31 cellular contexts compared by ENCODE assay signal in the genomic region with DNA sequence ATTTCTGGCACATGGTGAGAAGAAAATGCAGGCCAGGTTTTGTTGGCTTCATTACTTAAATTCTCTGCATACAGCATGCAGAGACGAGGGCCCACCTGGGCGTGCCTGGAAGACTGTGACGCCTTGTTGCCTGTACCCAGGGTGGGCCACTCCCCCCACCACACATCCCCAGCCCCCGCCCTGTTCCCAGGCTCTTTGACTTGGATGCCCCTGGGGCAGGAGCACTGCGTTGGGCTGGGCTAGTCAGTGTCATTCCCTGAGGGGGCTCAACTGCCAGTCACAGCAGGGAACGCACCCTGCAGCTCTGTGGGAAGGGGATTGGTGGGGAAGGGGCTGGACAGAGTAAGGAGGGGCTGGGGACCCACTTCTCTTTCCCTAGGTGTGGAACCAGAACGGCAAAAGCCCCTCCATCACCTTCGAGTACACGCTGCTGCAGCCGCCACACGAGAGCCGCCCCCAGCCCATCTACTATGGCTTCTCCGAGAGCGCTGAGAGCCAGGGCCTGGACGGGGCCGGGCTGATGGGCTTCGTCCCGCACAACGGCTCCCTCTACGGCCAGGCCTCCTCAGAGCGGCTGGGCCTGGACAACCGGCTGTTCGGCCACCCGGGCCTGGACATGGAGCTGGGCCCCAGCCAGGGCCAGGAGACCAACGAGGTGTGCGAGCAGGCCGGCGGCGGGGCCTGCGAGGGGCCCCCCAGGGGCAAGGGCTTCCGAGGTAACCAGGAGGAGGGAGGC. TPM values are rescaled to one million over a fixed set of nuclear protein-coding genes. Genes with fewer than 3 reads are reported as not detected.
"Had no signal": no experiment of that assay in that cellular context is flagged by ENCODE, and none has a peak within 500 bp of the region (broad histone marks: within the 10 kb centered on the region; RNA-seq: fewer than 3 reads in every experiment).

No MANE protein-coding gene starts in this region.

- H3K27ac ChIP-seq: breast epithelium, Peyer's patch, RWPE1, SJCRH30 had no signal

- H3K9me3 Mint-ChIP-seq: activated CD4-positive, alpha-beta T cell treated with anti-CD3 and anti-CD28 coated beads, Interleukin-2, amount 10 ng/mL, durations not matched to agents 24 days and 14 days; activated naive CD4-positive, alpha-beta T cell treated with anti-CD3 and anti-CD28 coated beads, Interleukin-2, amount 50 U/mL, for 24 hours; activated T-cell treated with anti-CD3 and anti-CD28 coated beads, Interleukin-2, amount 50 U/mL, for 24 hours; activated T-helper 1 cell treated with anti-CD3 and anti-CD28 coated beads, Interleukin-12 subunit alpha, Interleukin-12 subunit beta, Interleukin-2, Interleukin-4 antibody, amounts not matched to agents 30 ng/mL and 10 ng/mL and 1 ng/mL, durations not matched to agents 14 hours and 24 hours and 36 hours had no signal

- H3K4me3 ChIP-seq: breast epithelium, Peyer's patch, SJCRH30 had no signal

- H3K36me3 ChIP-seq: breast epithelium, Peyer's patch, SJCRH30 had no signal

- H3K27me3 Mint-ChIP-seq: activated CD4-positive, alpha-beta T cell treated with anti-CD3 and anti-CD28 coated beads, Interleukin-2, amount 10 ng/mL, durations not matched to agents 24 days and 14 days; activated naive CD4-positive, alpha-beta T cell treated with anti-CD3 and anti-CD28 coated beads, Interleukin-2, amount 50 U/mL, for 24 hours had no signal

- H3K4me3 Mint-ChIP-seq: activated CD4-positive, alpha-beta T cell treated with anti-CD3 and anti-CD28 coated beads, Interleukin-2, amount 10 ng/mL, durations not matched to agents 24 days and 14 days; activated CD8-positive, alpha-beta memory T cell treated with anti-CD3 and anti-CD28 coated beads, Interleukin-2, amount 10 ng/mL, durations not matched to agents 7 days and 5 days; activated naive CD4-positive, alpha-beta T cell treated with anti-CD3 and anti-CD28 coated beads, Interleukin-2, amount 50 U/mL, for 24 hours; activated T-cell treated with anti-CD3 and anti-CD28 coated beads, Interleukin-2, amount 50 U/mL, for 24 hours; activated T-helper 1 cell treated with anti-CD3 and anti-CD28 coated beads, Interleukin-12 subunit alpha, Interleukin-12 subunit beta, Interleukin-2, Interleukin-4 antibody, amounts not matched to agents 30 ng/mL and 10 ng/mL and 1 ng/mL, durations not matched to agents 14 hours and 24 hours and 36 hours had no signal

- H3K27me3 ChIP-seq: breast epithelium, Peyer's patch, SJCRH30 had no signal

- H3K27ac Mint-ChIP-seq: activated CD4-positive, alpha-beta T cell treated with anti-CD3 and anti-CD28 coated beads, Interleukin-2, amount 10 ng/mL, durations not matched to agents 24 days and 14 days; activated CD8-positive, alpha-beta memory T cell treated with anti-CD3 and anti-CD28 coated beads, Interleukin-2, amount 10 ng/mL, durations not matched to agents 7 days and 5 days; activated naive CD4-positive, alpha-beta T cell treated with anti-CD3 and anti-CD28 coated beads, Interleukin-2, amount 50 U/mL, for 24 hours; activated T-cell treated with anti-CD3 and anti-CD28 coated beads, Interleukin-2, amount 50 U/mL, for 24 hours; activated T-helper 1 cell treated with anti-CD3 and anti-CD28 coated beads, Interleukin-12 subunit alpha, Interleukin-12 subunit beta, Interleukin-2, Interleukin-4 antibody, amounts not matched to agents 30 ng/mL and 10 ng/mL and 1 ng/mL, durations not matched to agents 14 hours and 24 hours and 36 hours had no signal

- H3K4me2 ChIP-seq: SK-N-SH had no signal

- H3K9ac ChIP-seq: SK-N-SH had no signal

- H3K9me3 ChIP-seq: breast epithelium, Peyer's patch, SJCRH30, SK-N-SH had no signal

- H3K36me3 Mint-ChIP-seq: activated CD8-positive, alpha-beta memory T cell treated with anti-CD3 and anti-CD28 coated beads, Interleukin-2, amount 10 ng/mL, durations not matched to agents 7 days and 5 days; activated naive CD4-positive, alpha-beta T cell treated with anti-CD3 and anti-CD28 coated beads, Interleukin-2, amount 50 U/mL, for 24 hours had no signal

- DNase-seq: activated CD4-positive, alpha-beta T cell treated with anti-CD3 and anti-CD28 coated beads, Interleukin-2, amount 10 ng/mL, durations not matched to agents 24 days and 14 days; activated CD4-positive, alpha-beta T cell treated with anti-CD3 and anti-CD28 coated beads, Interleukin-2, amount 50 U/mL, for 48 hours; activated CD4-positive, CD25-positive, alpha-beta regulatory T cell treated with anti-CD3 and anti-CD28 coated beads, Interleukin-2, amount 50 U/mL, for 72 hours; activated CD8-positive, alpha-beta memory T cell treated with anti-CD3 and anti-CD28 coated beads, Interleukin-2, amount 10 ng/mL, durations not matched to agents 7 days and 5 days; activated effector memory CD4-positive, alpha-beta T cell treated with Interleukin-2 at 50 U/mL for 16 hours; activated naive CD4-positive, alpha-beta T cell; activated T-cell treated with anti-CD3 and anti-CD28 coated beads, Interleukin-2, amount 50 U/mL, for 24 hours; aorta; caudate nucleus; NCI-H1092; NCI-H1417; NCI-H2029; NCI-H2107; NCI-H345; NCI-H510A; NCI-H526 treated with DMSO at 0.1 percent for 48 hours; NCI-H82; OCI-M1; Peyer's patch; Right ventricle myocardium superior; SJCRH30; SK-N-SH; T-helper 1 cell had no signal

- H3K4me1 ChIP-seq: breast epithelium had no signal

RNA-seq across cellular contexts. Expression of gene ADAMTSL2, which starts 19.6 kb away (rescaled TPM):
- total RNA-seq: activated CD4-positive, alpha-beta T cell treated with anti-CD3 and anti-CD28 coated beads, Interleukin-2, amount 10 ng/mL, durations not matched to agents 24 days and 14 days; activated CD8-positive, alpha-beta memory T cell treated with anti-CD3 and anti-CD28 coated beads, Interleukin-2, amount 10 ng/mL, durations not matched to agents 7 days and 5 days; activated T-helper 1 cell treated with anti-CD3 and anti-CD28 coated beads, Interleukin-12 subunit alpha, Interleukin-12 subunit beta, Interleukin-2, Interleukin-4 antibody, amounts not matched to agents 30 ng/mL and 10 ng/mL and 1 ng/mL, durations not matched to agents 14 hours and 24 hours and 36 hours; LHCN-M2; T-helper 2 cell treated with Interferon-gamma antibody and Interleukin-4, amounts not matched to agents 100 ng/mL and 5 ng/mL, for 36 hours had no signal

RNA-seq across cellular contexts. Expression of gene MYMK, which starts 29.4 kb away (rescaled TPM):
- total RNA-seq: activated CD4-positive, alpha-beta T cell treated with anti-CD3 and anti-CD28 coated beads, Interleukin-2, amount 10 ng/mL, durations not matched to agents 24 days and 14 days; activated CD8-positive, alpha-beta memory T cell treated with anti-CD3 and anti-CD28 coated beads, Interleukin-2, amount 10 ng/mL, durations not matched to agents 7 days and 5 days; activated T-helper 1 cell treated with anti-CD3 and anti-CD28 coated beads, Interleukin-12 subunit alpha, Interleukin-12 subunit beta, Interleukin-2, Interleukin-4 antibody, amounts not matched to agents 30 ng/mL and 10 ng/mL and 1 ng/mL, durations not matched to agents 14 hours and 24 hours and 36 hours; aorta; breast epithelium; cerebellum; M059J; Peyer's patch; Right ventricle myocardium superior; T-helper 2 cell treated with Interferon-gamma antibody and Interleukin-4, amounts not matched to agents 100 ng/mL and 5 ng/mL, for 36 hours had no signal
- polyA plus RNA-seq: aorta, SK-N-SH had no signal

RNA-seq across cellular contexts. Expression of gene FAM163B, which starts 55.0 kb away (rescaled TPM):
- total RNA-seq: activated CD4-positive, alpha-beta T cell treated with anti-CD3 and anti-CD28 coated beads, Interleukin-2, amount 10 ng/mL, durations not matched to agents 24 days and 14 days; activated CD8-positive, alpha-beta memory T cell treated with anti-CD3 and anti-CD28 coated beads, Interleukin-2, amount 10 ng/mL, durations not matched to agents 7 days and 5 days; activated T-helper 1 cell treated with anti-CD3 and anti-CD28 coated beads, Interleukin-12 subunit alpha, Interleukin-12 subunit beta, Interleukin-2, Interleukin-4 antibody, amounts not matched to agents 30 ng/mL and 10 ng/mL and 1 ng/mL, durations not matched to agents 14 hours and 24 hours and 36 hours; aorta; breast epithelium; LHCN-M2; M059J; Peyer's patch; Right ventricle myocardium superior; T-helper 2 cell treated with Interferon-gamma antibody and Interleukin-4, amounts not matched to agents 100 ng/mL and 5 ng/mL, for 36 hours had no signal
- polyA plus RNA-seq: aorta had no signal
